In the genomic region with DNA sequence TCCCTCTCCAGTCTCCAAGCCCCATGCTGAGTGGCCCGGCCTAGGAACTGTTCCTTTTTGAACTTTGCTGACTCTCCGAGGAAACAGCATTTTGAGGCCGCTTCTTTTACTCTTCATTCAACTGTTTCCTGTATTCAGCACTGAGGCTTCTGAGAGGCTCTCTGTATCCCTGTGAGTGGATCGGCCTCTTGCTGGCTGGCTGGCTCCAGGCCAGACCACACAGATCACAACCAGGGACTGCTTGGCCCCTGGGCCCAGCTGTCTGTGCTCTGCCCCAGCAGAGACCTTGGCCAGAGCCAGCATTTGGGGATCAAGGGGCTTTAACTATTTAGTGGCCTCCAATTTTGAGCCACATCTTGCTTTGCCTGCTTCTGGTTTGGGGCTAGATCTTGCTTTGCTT, we compare ENCODE assay signal across 12 cellular contexts.
A peak's percentile ranks its signal among the peaks of the same experiment; 100 is the strongest.
DNase-seq lines count a peak whose midpoint lies in the region; FAIRE-seq and TF ChIP-seq lines count a peak whose summit lies in the region.
"Had no signal": no experiment of that assay in that cellular context is flagged by ENCODE, and none has a peak within 500 bp of the region (broad histone marks: within the 10 kb centered on the region; RNA-seq: fewer than 3 reads in every experiment).

No MANE protein-coding gene starts in this region.

- H3K4me1 Mint-ChIP-seq in brain = peaks cover 27% of the 10 kb centered on the region
- H3K4me1 Mint-ChIP-seq in endodermal cell = no peaks in the 10 kb centered on the region
- H3K4me1 Mint-ChIP-seq: neural crest cell had no signal

- H3F3A ChIP-seq in Loucy (ENCODE audit: low read depth) = no peaks in the 10 kb centered on the region

- H4K20me1 ChIP-seq in Loucy (ENCODE audit: insufficient read depth, low read length, poor library complexity, severe bottlenecking) = no peaks in the 10 kb centered on the region

- H3K27ac Mint-ChIP-seq in brain (peak overlapping the region in 3 of 5 experiments; percentile 68 to 87 (median 68)), endodermal cell (no peak overlapping the region)
- H3K27ac Mint-ChIP-seq: activated naive CD8-positive, alpha-beta T cell had no signal

- FAIRE-seq in GM12892 (lab: Jason Lieb, UNC) = no peak

- TF ChIP-seq CTCF in Loucy (conservative IDR thresholded peaks at IDR 0.05; ENCODE audit: low read length) = no peak
- no peak for TF ChIP-seq CTCF in brain (conservative IDR thresholded peaks at IDR 0.05)
- TF ChIP-seq CTCF in endodermal cell (conservative IDR thresholded peaks at IDR 0.05) = no peak

- peak overlapping the region; percentile 62 for H3K4me2 ChIP-seq in Loucy (ENCODE audit: low read depth, low read length, poor library complexity, severe bottlenecking)

- TF ChIP-seq POLR2A in GM12892 (IDR thresholded peaks at IDR 0.05; ENCODE audit: low read depth, low read length) = no peak

- WGBS in endodermal cell (ENCODE audit: insufficient coverage in 1 of 2, insufficient read length in 1 of 2), 2 experiments = 78 to 83% methylated on average over 4 of the region's 4 CpGs

- H3K36me3 ChIP-seq in Loucy (ENCODE audit: insufficient read depth, low read length) (no peaks in the 10 kb centered on the region), endodermal cell (ENCODE audit: control insufficient read depth, insufficient read depth, low read length) (no peaks in the 10 kb centered on the region)
- H3K36me3 ChIP-seq: gastrocnemius medialis had no signal

- H3K27me3 ChIP-seq in Loucy (ENCODE audit: insufficient read depth, low read length, poor library complexity, severe bottlenecking) (no peaks in the 10 kb centered on the region), endodermal cell (ENCODE audit: control insufficient read depth, insufficient read depth, low read length, poor library complexity, severe bottlenecking) (no peaks in the 10 kb centered on the region)
- H3K27me3 ChIP-seq: gastrocnemius medialis had no signal

- no peaks in the 10 kb centered on the region for H3K79me2 ChIP-seq in Loucy (ENCODE audit: insufficient read depth, low read length)

- H3K9ac ChIP-seq in Loucy (ENCODE audit: low read depth, low read length, poor library complexity, severe bottlenecking) (peak overlapping the region; percentile 52), endodermal cell (ENCODE audit: extremely low read depth, low read length, poor library complexity, severe bottlenecking) (no peak overlapping the region)

- DNase-seq in DMS153 treated with DMSO at 0.1 percent for 48 hours (lab: John Stamatoyannopoulos, UW; ENCODE audit: unreplicated experiment) (peak; percentile 18), midbrain (lab: John Stamatoyannopoulos, UW) (peak; percentile 15), GM12892 (ENCODE audit: insufficient read length) (no peak), iPS-NIHi11 (ENCODE audit: low spot score) (no peak), endodermal cell (no peak)
- DNase-seq in effector CD8-positive, alpha-beta T cell (lab: John Stamatoyannopoulos, UW) = no peak
- DNase-seq: NCI-H2081 treated with DMSO at 0.1 percent for 48 hours had no signal

- peaks cover 4% of the 10 kb centered on the region for H3K27me3 Mint-ChIP-seq in brain
- no peaks in the 10 kb centered on the region for H3K27me3 Mint-ChIP-seq in endodermal cell (ENCODE audit: insufficient read depth)

- peaks cover 5% of the 10 kb centered on the region for H3K36me3 Mint-ChIP-seq in brain
- H3K36me3 Mint-ChIP-seq in endodermal cell (ENCODE audit: low read depth) = no peaks in the 10 kb centered on the region
- H3K36me3 Mint-ChIP-seq: activated naive CD8-positive, alpha-beta T cell had no signal

- no peak overlapping the region for H3K27ac ChIP-seq in endodermal cell (ENCODE audit: low read depth, low read length)
- H3K27ac ChIP-seq: gastrocnemius medialis had no signal

- H3K4me3 Mint-ChIP-seq in brain (peak overlapping the region in 2 of 5 experiments; percentile 10 to 42), endodermal cell (no peak overlapping the region)
- H3K4me3 Mint-ChIP-seq: activated naive CD8-positive, alpha-beta T cell; neural crest cell had no signal

- no peaks in the 10 kb centered on the region for H3K9me2 ChIP-seq in Loucy (replicated peaks; ENCODE audit: low read depth, low read length)

- H2AFZ ChIP-seq in Loucy (ENCODE audit: low read length) = no peak overlapping the region

- H3K4me1 ChIP-seq in Loucy (ENCODE audit: insufficient read depth, low read length, poor library complexity, severe bottlenecking) (peaks cover 27% of the 10 kb centered on the region), endodermal cell (ENCODE audit: control insufficient read depth, insufficient read depth, low read length) (no peaks in the 10 kb centered on the region)
- H3K4me1 ChIP-seq: gastrocnemius medialis had no signal

- H3K4me3 ChIP-seq in Loucy (ENCODE audit: low read length, poor library complexity, severe bottlenecking) = peak overlapping the region; percentile 49
- H3K4me3 ChIP-seq in endodermal cell (ENCODE audit: low read length) = no peak overlapping the region
- H3K4me3 ChIP-seq: gastrocnemius medialis had no signal

- H3K9me3 ChIP-seq in Loucy (ENCODE audit: insufficient read depth, low read depth, low read length) (peaks cover 8% of the 10 kb centered on the region; the same call in 1 of the 2 replicates), endodermal cell (ENCODE audit: control insufficient read depth, low read length) (peaks cover 16% of the 10 kb centered on the region)
- H3K9me3 ChIP-seq: gastrocnemius medialis had no signal

- peaks cover 6 to 25% (median 17%) of the 10 kb centered on the region in 5 experiments for H3K9me3 Mint-ChIP-seq in brain
- peaks cover 18% of the 10 kb centered on the region for H3K9me3 Mint-ChIP-seq in endodermal cell

Comparison
In these comparisons a context has a peak if more than half of its experiments do, and no peak if none do; other contexts are left out.
1. DNase-seq: peak in DMS153 treated with DMSO at 0.1 percent for 48 hours (single experiment) and midbrain (single experiment); none in effector CD8-positive, alpha-beta T cell (single experiment), GM12892 (single experiment), iPS-NIHi11 (single experiment) and endodermal cell (single experiment).